In the genomic region with DNA sequence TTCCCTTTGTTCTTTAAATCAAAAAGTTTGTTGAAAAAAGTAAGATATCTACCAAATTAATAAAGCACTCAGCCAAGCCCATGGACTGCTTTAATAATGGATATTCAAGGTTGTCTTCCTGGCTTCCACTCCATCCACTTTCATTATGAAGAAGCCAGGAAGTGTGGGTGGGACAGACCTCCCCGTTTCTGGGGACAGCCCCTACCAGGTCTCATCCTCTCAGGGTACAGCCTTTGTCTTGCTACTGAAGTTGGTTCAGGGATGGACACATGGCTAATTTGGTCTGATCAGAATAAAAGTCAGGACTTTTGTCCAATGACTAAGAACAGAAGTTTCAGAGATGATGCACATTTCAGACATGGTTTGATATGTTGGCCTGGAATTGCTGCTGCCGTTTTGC, we compare ENCODE assay signal across 15 cellular contexts. TPM values are rescaled to one million over a fixed set of nuclear protein-coding genes. Genes with fewer than 3 reads are reported as not detected.
DNase-seq lines count a peak whose midpoint lies in the region; ATAC-seq, FAIRE-seq and TF ChIP-seq lines count a peak whose summit lies in the region.
"Had no signal": no experiment of that assay in that cellular context is flagged by ENCODE, and none has a peak within 500 bp of the region (broad histone marks: within the 10 kb centered on the region; RNA-seq: fewer than 3 reads in every experiment).

No MANE protein-coding gene starts in this region.

- no TSS peak for BruUV-seq in A673 (replicated peaks; lab: Mats Ljungman, UMichigan)

- no peaks in the 10 kb centered on the region for H3K4me1 ChIP-seq in A673 (ENCODE audit: insufficient read depth, low read length, poor library complexity, severe bottlenecking)
- H3K4me1 ChIP-seq: thyroid gland had no signal

- peaks cover 14% of the 10 kb centered on the region for H3K4me1 Mint-ChIP-seq in activated naive CD4-positive, alpha-beta T cell treated with anti-CD3 and anti-CD28 coated beads for 36 hours (ENCODE audit: low read depth)
- peaks cover 17% of the 10 kb centered on the region for H3K4me1 Mint-ChIP-seq in activated T-helper 17 cell treated with anti-CD3 and anti-CD28 coated beads, Interleukin-2, amount 50 U/mL, for 72 hours
- H3K4me1 Mint-ChIP-seq in stimulated activated memory B cell treated with anti-CD40 and anti-IgM and Interleukin-4, amounts not matched to agents 10 μg/mL and 1 μg/mL and 100 μg/mL, for 72 hours = peaks cover 36% of the 10 kb centered on the region

- intact Hi-C loops in activated naive CD4-positive, alpha-beta T cell treated with anti-CD3 and anti-CD28 coated beads for 36 hours (cut with micrococcal nuclease) = no loop called here
- intact Hi-C loops in A673 (cut with micrococcal nuclease; ENCODE audit: unreplicated experiment) = no loop called here

- no peaks in the 10 kb centered on the region for H3K9me3 ChIP-seq in A673 (ENCODE audit: low read depth, low read length, poor library complexity, severe bottlenecking)
- H3K9me3 ChIP-seq: neutrophil, thyroid gland had no signal

- CTCF ChIA-PET in activated naive CD4-positive, alpha-beta T cell treated with anti-CD3 and anti-CD28 coated beads for 36 hours (lab: Charles Lee) = interaction anchor here (2.0 kb wide), 1 partner anchor 158 kb away, joined by 10 read pairs; no protein-coding TSS in a partner anchor
- CTCF ChIA-PET in A673 (lab: Charles Lee) = no interaction called here

- peaks cover 42% of the 10 kb centered on the region for H3K36me3 ChIP-seq in A673 (ENCODE audit: insufficient read depth, low read length, poor library complexity, severe bottlenecking)

- POLR2A ChIA-PET in A673 (lab: Charles Lee; ENCODE audit: low non-redundant PET) = no interaction called here

- FAIRE-seq in GM19239 (lab: Jason Lieb, UNC) = peak; percentile 64

- peak; percentile 52 for DNase-seq in activated naive CD4-positive, alpha-beta T cell treated with anti-CD3 and anti-CD28 coated beads for 36 hours
- DNase-seq in activated naive CD4-positive, alpha-beta T cell treated with Interleukin-2 at 50 U/mL for 16 hours = no peak
- DNase-seq in GM19239 (ENCODE audit: insufficient read length, low spot score) = no peak
- DNase-seq in A673 (ENCODE audit: low spot score) = no peak
- no peak for DNase-seq in NK-92 (lab: John Stamatoyannopoulos, UW; ENCODE audit: unreplicated experiment)
- DNase-seq: activated gamma-delta T cell, caudate nucleus, kidney glomerular epithelial cell, NCI-H2029 treated with DMSO at 0.1 percent for 48 hours had no signal

- ATAC-seq in activated T-helper 17 cell treated with anti-CD3 and anti-CD28 coated beads, Interleukin-2, amount 50 U/mL, for 72 hours (replicated peaks) = peak; percentile 89
- peak; percentile 37 for ATAC-seq in stimulated activated memory B cell treated with anti-CD40 and anti-IgM and Interleukin-4, amounts not matched to agents 10 μg/mL and 1 μg/mL and 100 μg/mL, for 72 hours
- no peak for ATAC-seq in GM21737 (IDR thresholded peaks at IDR 0.05; ENCODE audit: unreplicated experiment)

- no peaks in the 10 kb centered on the region for H3K9me3 Mint-ChIP-seq in activated naive CD4-positive, alpha-beta T cell treated with anti-CD3 and anti-CD28 coated beads for 36 hours
- no peaks in the 10 kb centered on the region for H3K9me3 Mint-ChIP-seq in activated T-helper 17 cell treated with anti-CD3 and anti-CD28 coated beads, Interleukin-2, amount 50 U/mL, for 72 hours
- H3K9me3 Mint-ChIP-seq in stimulated activated memory B cell treated with anti-CD40 and anti-IgM and Interleukin-4, amounts not matched to agents 10 μg/mL and 1 μg/mL and 100 μg/mL, for 72 hours = no peaks in the 10 kb centered on the region
- H3K9me3 Mint-ChIP-seq: CD8-positive, alpha-beta T cell had no signal

- H3K27ac Mint-ChIP-seq in activated naive CD4-positive, alpha-beta T cell treated with anti-CD3 and anti-CD28 coated beads for 36 hours = no peak overlapping the region
- H3K27ac Mint-ChIP-seq in activated T-helper 17 cell treated with anti-CD3 and anti-CD28 coated beads, Interleukin-2, amount 50 U/mL, for 72 hours = peak overlapping the region; percentile 78
- peak overlapping the region; percentile 12 for H3K27ac Mint-ChIP-seq in stimulated activated memory B cell treated with anti-CD40 and anti-IgM and Interleukin-4, amounts not matched to agents 10 μg/mL and 1 μg/mL and 100 μg/mL, for 72 hours
- H3K27ac Mint-ChIP-seq: CD8-positive, alpha-beta T cell had no signal

- no peaks in the 10 kb centered on the region for H3K27me3 Mint-ChIP-seq in activated naive CD4-positive, alpha-beta T cell treated with anti-CD3 and anti-CD28 coated beads for 36 hours (ENCODE audit: low read depth)
- no peaks in the 10 kb centered on the region for H3K27me3 Mint-ChIP-seq in activated T-helper 17 cell treated with anti-CD3 and anti-CD28 coated beads, Interleukin-2, amount 50 U/mL, for 72 hours
- no peaks in the 10 kb centered on the region for H3K27me3 Mint-ChIP-seq in stimulated activated memory B cell treated with anti-CD40 and anti-IgM and Interleukin-4, amounts not matched to agents 10 μg/mL and 1 μg/mL and 100 μg/mL, for 72 hours

- no peaks in the 10 kb centered on the region for H3K36me3 Mint-ChIP-seq in activated naive CD4-positive, alpha-beta T cell treated with anti-CD3 and anti-CD28 coated beads for 36 hours (ENCODE audit: low read depth)
- peaks cover 5% of the 10 kb centered on the region for H3K36me3 Mint-ChIP-seq in activated T-helper 17 cell treated with anti-CD3 and anti-CD28 coated beads, Interleukin-2, amount 50 U/mL, for 72 hours (ENCODE audit: low read depth)
- peaks cover 79% of the 10 kb centered on the region for H3K36me3 Mint-ChIP-seq in stimulated activated memory B cell treated with anti-CD40 and anti-IgM and Interleukin-4, amounts not matched to agents 10 μg/mL and 1 μg/mL and 100 μg/mL, for 72 hours
- H3K36me3 Mint-ChIP-seq: CD8-positive, alpha-beta T cell had no signal

- TF ChIP-seq CTCF in A673 (conservative IDR thresholded peaks at IDR 0.05; ENCODE audit: low read depth, low read length) = no peak

- H3K4me3 ChIP-seq in A673 (ENCODE audit: low read depth, low read length, poor library complexity, severe bottlenecking) = no peak overlapping the region
- H3K4me3 ChIP-seq: thyroid gland had no signal

- H3K27me3 ChIP-seq in A673 (replicated peaks; ENCODE audit: insufficient read depth, low read depth, low read length, poor library complexity) = no peaks in the 10 kb centered on the region
- H3K27me3 ChIP-seq: neutrophil, thyroid gland had no signal

- H3K4me3 Mint-ChIP-seq in activated naive CD4-positive, alpha-beta T cell treated with anti-CD3 and anti-CD28 coated beads for 36 hours = no peak overlapping the region
- H3K4me3 Mint-ChIP-seq in activated T-helper 17 cell treated with anti-CD3 and anti-CD28 coated beads, Interleukin-2, amount 50 U/mL, for 72 hours = peak overlapping the region; percentile 45
- H3K4me3 Mint-ChIP-seq in stimulated activated memory B cell treated with anti-CD40 and anti-IgM and Interleukin-4, amounts not matched to agents 10 μg/mL and 1 μg/mL and 100 μg/mL, for 72 hours = no peak overlapping the region
- H3K4me3 Mint-ChIP-seq: CD8-positive, alpha-beta T cell had no signal

- H3K27ac ChIP-seq in A673 (ENCODE audit: low read depth, low read length, poor library complexity, severe bottlenecking) = no peak overlapping the region
- H3K27ac ChIP-seq: neutrophil, thyroid gland had no signal

RNA-seq across cellular contexts. Expression of a gene that starts 32.6 kb away (rescaled TPM):
- 10 to 100 TPM; 93.1 to 98.2 TPM for total RNA-seq in activated naive CD4-positive, alpha-beta T cell treated with anti-CD3 and anti-CD28 coated beads for 36 hours
- 10 to 100 TPM; 68.5 to 72.8 TPM for total RNA-seq in activated T-helper 17 cell treated with anti-CD3 and anti-CD28 coated beads, Interleukin-2, amount 50 U/mL, for 72 hours
- total RNA-seq in A673 (2021) = 123 and 129 TPM in 2 replicates
